8 cellular contexts compared by ENCODE assay signal in the genomic region with DNA sequence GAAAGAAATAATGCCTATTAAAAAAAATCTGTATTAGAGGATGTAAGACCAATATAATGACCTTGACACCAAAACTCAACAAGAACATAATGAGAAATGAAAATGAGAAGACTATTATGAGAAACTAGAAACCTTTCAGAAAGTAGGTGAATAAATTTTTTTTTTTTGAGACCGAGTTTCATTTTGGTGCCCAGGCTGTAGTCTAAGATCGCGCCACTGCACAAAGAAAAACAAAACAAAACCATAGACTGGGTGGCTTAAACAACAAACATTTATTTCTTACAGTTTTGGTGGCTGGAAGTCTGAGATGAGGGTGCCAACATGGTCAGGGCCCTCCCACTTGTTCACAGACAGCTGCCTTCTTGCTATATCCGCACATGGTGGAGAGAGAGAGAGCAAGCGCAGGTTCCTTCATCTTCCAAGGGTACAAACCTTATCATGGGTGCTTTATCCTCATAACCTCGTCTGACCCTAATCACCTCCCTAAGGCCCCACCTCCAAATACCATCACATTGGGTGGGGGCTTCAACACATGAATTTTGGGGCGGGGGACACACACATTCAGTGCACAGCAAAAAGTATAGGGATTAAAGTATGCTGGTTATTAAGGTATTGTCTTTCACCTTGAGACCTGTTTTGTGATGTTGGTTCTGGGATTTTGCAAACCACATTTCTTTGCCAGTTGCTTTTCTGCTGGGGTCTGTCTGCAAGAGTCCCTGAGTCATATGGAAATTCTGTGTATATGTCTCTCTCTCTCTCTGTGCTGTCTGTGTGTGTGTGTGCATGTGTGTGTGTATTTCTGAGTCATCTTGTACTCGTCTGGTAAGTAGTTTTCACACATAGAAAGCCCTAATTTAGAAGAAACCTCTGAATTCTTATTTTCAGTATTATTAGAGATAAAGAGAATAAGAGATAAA. TPM values are rescaled to one million over a fixed set of nuclear protein-coding genes. Genes with fewer than 3 reads are reported as not detected.
DNase-seq lines count a peak whose midpoint lies in the region; ATAC-seq, FAIRE-seq and TF ChIP-seq lines count a peak whose summit lies in the region.

No MANE protein-coding gene starts in this region.

- TF ChIP-seq POLR2A in GM12891 (IDR thresholded peaks at IDR 0.05; ENCODE audit: low read depth, low read length) = no peak

- no peak for DNase-seq in GM12891 (ENCODE audit: insufficient read length, low spot score)
- DNase-seq in M059J (ENCODE audit: low read depth) = peak; percentile 68
- DNase-seq in astrocyte of the hippocampus (ENCODE audit: low read depth, low spot score) = peak; percentile 68
- DNase-seq in stimulated activated CD8-positive, alpha-beta memory T cell treated with anti-CD3 and anti-CD28 coated beads, Interleukin-15, amount 100 ng/mL, for 24 hours (ENCODE audit: low read depth) = peak; percentile 1
- no peak for DNase-seq in NCI-H524 (lab: John Stamatoyannopoulos, UW)
- no peak for DNase-seq in CD1c-positive myeloid dendritic cell (ENCODE audit: extremely low spot score)
- no peak for DNase-seq in sciatic nerve (ENCODE audit: low spot score)

- intact Hi-C loops in sciatic nerve (cut with DNase I) = no loop called here

- ATAC-seq in GM21723 (IDR thresholded peaks at IDR 0.05; ENCODE audit: unreplicated experiment) = peak; percentile 89
- no peak for ATAC-seq in sciatic nerve

- FAIRE-seq in GM12891 (lab: Jason Lieb, UNC) = peak; percentile 84

TF ChIP-seq in GM12891, 5 proteins besides CTCF, POLR2A, EP300 and RAD21:
- no peak for TF ChIP-seq POLR2AphosphoS5 (IDR thresholded peaks at IDR 0.05; ENCODE audit: low read depth, low read length)
- TF ChIP-seq POU2F2 (IDR thresholded peaks at IDR 0.05; ENCODE audit: low read depth, low read length) = peak; percentile 93
- TF ChIP-seq PAX5 (IDR thresholded peaks at IDR 0.05; ENCODE audit: insufficient read depth, low read length, severe bottlenecking) = no peak
- TF ChIP-seq SPI1 (IDR thresholded peaks at IDR 0.05; ENCODE audit: low read depth, low read length) = no peak
- TF ChIP-seq TAF1 (IDR thresholded peaks at IDR 0.05; ENCODE audit: low read depth, low read length) = no peak
TF ChIP-seq in GM12891: peak in this region for 1.

RNA-seq across cellular contexts. Expression of gene ZCRB1, which starts 26.2 kb away (rescaled TPM):
- polyA plus RNA-seq in GM12891 (2012; ENCODE audit: low read depth, missing spikeins) = 66.0 TPM
- total RNA-seq in M059J (2014; rRNA removed; shearing (Covaris generic)) = 36.1 and 54.5 TPM in 2 replicates
- 43.1 TPM for total RNA-seq in sciatic nerve

RNA-seq across cellular contexts. Expression of gene PPHLN1, which starts 26.3 kb away (rescaled TPM):
- 64.9 TPM for polyA plus RNA-seq in GM12891 (2012; ENCODE audit: low read depth, missing spikeins)
- total RNA-seq in M059J (2014; rRNA removed; shearing (Covaris generic)) = 78.5 and 93.1 TPM in 2 replicates
- 50.8 TPM for total RNA-seq in sciatic nerve

Comparison
In these comparisons a context has a peak if more than half of its experiments do, and no peak if none do; other contexts are left out.
1. DNase-seq: peak in M059J (single experiment), astrocyte of the hippocampus (single experiment) and stimulated activated CD8-positive, alpha-beta memory T cell treated with anti-CD3 and anti-CD28 coated beads, Interleukin-15, amount 100 ng/mL, for 24 hours (single experiment); none in GM12891 (single experiment), NCI-H524 (0 of 2), CD1c-positive myeloid dendritic cell (single experiment) and sciatic nerve (single experiment).